Comparison of ENCODE assay signal across 10 cellular contexts in the genomic region with DNA sequence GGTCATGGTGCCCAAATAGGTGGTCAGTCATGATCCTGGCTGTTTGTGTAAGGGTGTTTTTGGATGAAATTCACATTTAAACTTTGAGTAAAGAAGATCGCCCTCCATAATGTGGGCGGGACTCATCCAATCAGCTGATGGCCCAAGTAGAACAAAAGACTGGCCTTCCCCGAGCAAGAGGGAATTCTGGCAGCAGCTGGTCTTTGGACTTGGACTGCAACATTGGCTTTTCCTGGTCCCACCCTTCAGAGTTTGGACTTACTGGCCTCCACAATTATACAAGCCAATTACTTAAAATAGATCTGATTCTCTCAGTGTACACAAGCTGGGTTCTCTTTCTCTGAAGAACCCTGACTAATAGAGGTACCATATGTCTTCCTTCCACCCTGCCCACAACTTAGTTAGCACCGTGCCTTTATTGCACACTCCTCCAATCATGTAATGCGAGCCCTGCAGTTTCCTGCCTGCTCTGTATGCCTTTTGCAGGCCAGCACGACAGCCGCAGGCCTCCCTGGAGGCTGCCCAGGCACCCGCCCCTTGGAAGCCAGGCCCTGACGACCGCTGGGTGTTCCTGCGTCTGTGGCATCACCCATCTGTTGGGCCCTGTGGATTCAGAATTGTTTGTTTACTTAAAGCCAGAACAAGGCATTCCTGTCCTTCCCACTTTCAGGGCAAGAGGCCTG. TPM values are rescaled to one million over a fixed set of nuclear protein-coding genes. Genes with fewer than 3 reads are reported as not detected.
DNase-seq lines count a peak whose midpoint lies in the region; ATAC-seq and TF ChIP-seq lines count a peak whose summit lies in the region.
"Had no signal": no experiment of that assay in that cellular context is flagged by ENCODE, and none has a peak within 500 bp of the region (broad histone marks: within the 10 kb centered on the region; RNA-seq: fewer than 3 reads in every experiment).

No MANE protein-coding gene starts in this region.

- H3K27ac Mint-ChIP-seq in natural killer cell treated with Interleukin-12 subunit alpha and Interleukin-12 subunit beta and Interleukin-15 and Interleukin-18, amount 100 ng/mL, for 72 hours = no peak overlapping the region
- no peak overlapping the region for H3K27ac Mint-ChIP-seq in natural killer cell
- no peak overlapping the region for H3K27ac Mint-ChIP-seq in activated T-cell treated with anti-CD3 and anti-CD28 coated beads, Interleukin-2, amount 50 U/mL, for 24 hours
- H3K27ac Mint-ChIP-seq: activated naive CD8-positive, alpha-beta T cell treated with anti-CD3 and anti-CD28 coated beads for 36 hours had no signal

- no peaks in the 10 kb centered on the region for H3K9me3 Mint-ChIP-seq in natural killer cell treated with Interleukin-12 subunit alpha and Interleukin-12 subunit beta and Interleukin-15 and Interleukin-18, amount 100 ng/mL, for 72 hours
- H3K9me3 Mint-ChIP-seq in natural killer cell = no peaks in the 10 kb centered on the region
- no peaks in the 10 kb centered on the region for H3K9me3 Mint-ChIP-seq in activated T-cell treated with anti-CD3 and anti-CD28 coated beads, Interleukin-2, amount 50 U/mL, for 24 hours
- H3K9me3 Mint-ChIP-seq: activated naive CD8-positive, alpha-beta T cell treated with anti-CD3 and anti-CD28 coated beads for 36 hours had no signal

- H3K27me3 ChIP-seq in H7 (ENCODE audit: control insufficient read depth, insufficient read depth, low read length) = no peaks in the 10 kb centered on the region

- DNase-seq in H7 (peak; percentile 16), cerebellar cortex (ENCODE audit: low spot score) (peak; percentile 87), left colon (peak; percentile 73 to 79), stromal cell of bone marrow (ENCODE audit: low read depth) (peak; percentile 80), natural killer cell (no peak)
- DNase-seq in natural killer cell treated with Interleukin-12 subunit alpha and Interleukin-12 subunit beta and Interleukin-15 and Interleukin-18, amount 100 ng/mL, for 72 hours (ENCODE audit: low spot score) = no peak
- DNase-seq in activated T-cell treated with anti-CD3 and anti-CD28 coated beads, Interleukin-2, amount 50 U/mL, for 24 hours = no peak
- DNase-seq: activated naive CD8-positive, alpha-beta T cell treated with anti-CD3 and anti-CD28 coated beads for 36 hours; RPMI8226 had no signal

- ATAC-seq in left colon = peak; percentile 86
- no peak for ATAC-seq in natural killer cell treated with Interleukin-12 subunit alpha and Interleukin-12 subunit beta and Interleukin-15 and Interleukin-18, amount 100 ng/mL, for 72 hours
- ATAC-seq in natural killer cell = no peak
- no peak for ATAC-seq in GM21723 (IDR thresholded peaks at IDR 0.05; ENCODE audit: unreplicated experiment)

- intact Hi-C loops in left colon (cut with DNase I, micrococcal nuclease) = no loop called here
- intact Hi-C loops in natural killer cell (cut with micrococcal nuclease) = no loop called here

- H3K4me3 Mint-ChIP-seq in natural killer cell treated with Interleukin-12 subunit alpha and Interleukin-12 subunit beta and Interleukin-15 and Interleukin-18, amount 100 ng/mL, for 72 hours = no peak overlapping the region
- H3K4me3 Mint-ChIP-seq in natural killer cell = no peak overlapping the region
- H3K4me3 Mint-ChIP-seq in activated T-cell treated with anti-CD3 and anti-CD28 coated beads, Interleukin-2, amount 50 U/mL, for 24 hours = no peak overlapping the region
- H3K4me3 Mint-ChIP-seq: activated naive CD8-positive, alpha-beta T cell treated with anti-CD3 and anti-CD28 coated beads for 36 hours had no signal

- H3K4me1 Mint-ChIP-seq in natural killer cell treated with Interleukin-12 subunit alpha and Interleukin-12 subunit beta and Interleukin-15 and Interleukin-18, amount 100 ng/mL, for 72 hours (ENCODE audit: low read depth in 2 of 2) = no peaks in the 10 kb centered on the region
- H3K4me1 Mint-ChIP-seq in natural killer cell = no peaks in the 10 kb centered on the region
- H3K4me1 Mint-ChIP-seq in activated T-cell treated with anti-CD3 and anti-CD28 coated beads, Interleukin-2, amount 50 U/mL, for 24 hours (ENCODE audit: low read depth) = no peaks in the 10 kb centered on the region
- H3K4me1 Mint-ChIP-seq: activated naive CD8-positive, alpha-beta T cell treated with anti-CD3 and anti-CD28 coated beads for 36 hours had no signal

- H3K27me3 Mint-ChIP-seq in natural killer cell treated with Interleukin-12 subunit alpha and Interleukin-12 subunit beta and Interleukin-15 and Interleukin-18, amount 100 ng/mL, for 72 hours = peaks cover 0 to 10% of the 10 kb centered on the region in 2 donors
- H3K27me3 Mint-ChIP-seq in natural killer cell (ENCODE audit: low read depth in 2 of 2) = peaks cover 0 to 3% of the 10 kb centered on the region in 2 donors
- H3K27me3 Mint-ChIP-seq in activated T-cell treated with anti-CD3 and anti-CD28 coated beads, Interleukin-2, amount 50 U/mL, for 24 hours = no peaks in the 10 kb centered on the region
- H3K27me3 Mint-ChIP-seq: activated naive CD8-positive, alpha-beta T cell treated with anti-CD3 and anti-CD28 coated beads for 36 hours had no signal

- H3K36me3 ChIP-seq in H7 (replicated peaks; ENCODE audit: control insufficient read depth, insufficient read depth, low read length) = no peaks in the 10 kb centered on the region

- no peak overlapping the region for H3K4me3 ChIP-seq in H7 (ENCODE audit: insufficient read depth, low read depth, low read length)

- no peak for TF ChIP-seq CTCF in natural killer cell (IDR thresholded peaks at IDR 0.05)

- no peaks in the 10 kb centered on the region for H3K36me3 Mint-ChIP-seq in natural killer cell treated with Interleukin-12 subunit alpha and Interleukin-12 subunit beta and Interleukin-15 and Interleukin-18, amount 100 ng/mL, for 72 hours
- no peaks in the 10 kb centered on the region for H3K36me3 Mint-ChIP-seq in natural killer cell
- no peaks in the 10 kb centered on the region for H3K36me3 Mint-ChIP-seq in activated T-cell treated with anti-CD3 and anti-CD28 coated beads, Interleukin-2, amount 50 U/mL, for 24 hours (ENCODE audit: low read depth)
- H3K36me3 Mint-ChIP-seq: activated naive CD8-positive, alpha-beta T cell treated with anti-CD3 and anti-CD28 coated beads for 36 hours had no signal

RNA-seq across cellular contexts. Expression of a gene that starts 1.2 kb away (rescaled TPM):
- total RNA-seq in H7 (2014; rRNA removed; shearing (Covaris generic)) = 1.0 and 3.9 TPM in 2 replicates
- total RNA-seq in left colon = 1 to 10 TPM; 3.5 to 6.4 TPM
- total RNA-seq in natural killer cell treated with Interleukin-12 subunit alpha and Interleukin-12 subunit beta and Interleukin-15 and Interleukin-18, amount 100 ng/mL, for 72 hours = under 1 TPM in 1 of 2 donors, not detected in 1; 0.33 TPM
- total RNA-seq in natural killer cell = 1 to 10 TPM in 1 of 3 donors, under 1 TPM in 1, not detected in 1; 0.56 to 1.0 TPM

RNA-seq across cellular contexts. Expression of a gene that starts 20.5 kb away (rescaled TPM):
- 1.4 and 2.0 TPM in 2 replicates for total RNA-seq in H7 (2014; rRNA removed; shearing (Covaris generic))
- total RNA-seq in left colon (1 to 10 TPM; 3.2 to 3.8 TPM), natural killer cell (1 to 10 TPM; 1.1 to 1.7 (median 1.1) TPM)
- 1 to 10 TPM in 1 of 2 donors, under 1 TPM in 1; 0.93 to 2.5 TPM for total RNA-seq in natural killer cell treated with Interleukin-12 subunit alpha and Interleukin-12 subunit beta and Interleukin-15 and Interleukin-18, amount 100 ng/mL, for 72 hours

Comparison
In these comparisons a context has a peak if more than half of its experiments do, and no peak if none do; other contexts are left out.
1. DNase-seq: peak in H7 (single experiment), cerebellar cortex (single experiment), left colon (2 of 2) and stromal cell of bone marrow (single experiment); none in natural killer cell treated with Interleukin-12 subunit alpha and Interleukin-12 subunit beta and Interleukin-15 and Interleukin-18, amount 100 ng/mL, for 72 hours (single experiment), natural killer cell (single experiment) and activated T-cell treated with anti-CD3 and anti-CD28 coated beads, Interleukin-2, amount 50 U/mL, for 24 hours (single experiment).